Comparison of ENCODE assay signal across 20 cellular contexts in the genomic region with DNA sequence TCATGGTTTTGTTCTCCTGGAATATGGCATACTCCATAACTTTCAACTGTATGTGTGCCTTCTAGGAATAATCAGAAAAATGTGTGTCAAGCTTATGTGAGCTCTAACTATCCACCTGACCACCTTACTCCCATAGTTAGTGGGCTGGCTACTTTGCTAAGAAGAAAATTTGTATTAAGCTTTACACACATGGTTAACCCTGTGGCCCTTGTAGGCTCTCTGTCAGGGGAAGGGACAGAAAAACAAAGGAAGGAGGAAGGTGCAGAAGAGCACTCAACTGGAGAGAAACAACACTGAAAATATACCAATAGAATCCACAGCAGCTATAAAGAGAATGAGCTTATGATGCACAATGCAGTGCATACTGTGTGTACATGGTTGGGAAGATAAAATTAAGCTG.
DNase-seq lines count a peak whose midpoint lies in the region; ATAC-seq and TF ChIP-seq lines count a peak whose summit lies in the region.
"Had no signal": no experiment of that assay in that cellular context is flagged by ENCODE, and none has a peak within 500 bp of the region (broad histone marks: within the 10 kb centered on the region; RNA-seq: fewer than 3 reads in every experiment).

No MANE protein-coding gene starts in this region.

- no peaks in the 10 kb centered on the region for H3K9me3 ChIP-seq in sigmoid colon
- H3K9me3 ChIP-seq: body of pancreas, thyroid gland had no signal

- H3K36me3 ChIP-seq in GM23338 (ENCODE audit: insufficient read depth) (no peaks in the 10 kb centered on the region), sigmoid colon (no peaks in the 10 kb centered on the region)
- H3K36me3 ChIP-seq: thyroid gland had no signal

- H3K4me1 Mint-ChIP-seq in GM23338, result peaks cover 57% of the 10 kb centered on the region
- H3K4me1 Mint-ChIP-seq in memory B cell, result peaks cover 57% of the 10 kb centered on the region
- peaks cover 54% of the 10 kb centered on the region for H3K4me1 Mint-ChIP-seq in HFFc6 (ENCODE audit: low read depth)

- H3K4me1 ChIP-seq in GM23338 (ENCODE audit: insufficient read depth), result peaks cover 15% of the 10 kb centered on the region; the same call in 1 of the 2 replicates
- H3K4me1 ChIP-seq in sigmoid colon, result peaks cover 0 to 38% (median 15%) of the 10 kb centered on the region in 4 donors

- intact Hi-C loops in sigmoid colon (cut with DNase I), result no loop called here

- H3K27ac ChIP-seq in GM23338 (ENCODE audit: low read depth), result no peak overlapping the region
- H3K27ac ChIP-seq in sigmoid colon, result no peak overlapping the region
- H3K27ac ChIP-seq: body of pancreas, thyroid gland had no signal

- H3K9me3 Mint-ChIP-seq in GM23338 (no peaks in the 10 kb centered on the region), memory B cell (no peaks in the 10 kb centered on the region), HFFc6 (no peaks in the 10 kb centered on the region)
- H3K9me3 Mint-ChIP-seq: activated naive CD4-positive, alpha-beta T cell treated with anti-CD3 and anti-CD28 coated beads, Interleukin-2, amount 10 ng/mL, durations not matched to agents 7 days and 5 days; dendritic cell treated with granulocyte-macrophage colony-stimulating factor and Interleukin-4, amounts not matched to agents 40 ng/mL and 50 ng/mL, for 4 days; T-helper 2 cell treated with Interferon-gamma antibody and Interleukin-4, amounts not matched to agents 5 μg/mL and 100 μg/mL, for 36 hours had no signal

- no peak overlapping the region for H3K4me3 Mint-ChIP-seq in GM23338
- peak overlapping the region; percentile 9 for H3K4me3 Mint-ChIP-seq in memory B cell
- no peak overlapping the region for H3K4me3 Mint-ChIP-seq in HFFc6
- H3K4me3 Mint-ChIP-seq: activated naive CD4-positive, alpha-beta T cell treated with anti-CD3 and anti-CD28 coated beads, Interleukin-2, amount 10 ng/mL, durations not matched to agents 7 days and 5 days; dendritic cell treated with granulocyte-macrophage colony-stimulating factor and Interleukin-4, amounts not matched to agents 40 ng/mL and 50 ng/mL, for 4 days; T-helper 2 cell treated with Interferon-gamma antibody and Interleukin-4, amounts not matched to agents 5 μg/mL and 100 μg/mL, for 36 hours had no signal

- H3K36me3 Mint-ChIP-seq in GM23338 (ENCODE audit: low read depth) (no peaks in the 10 kb centered on the region), memory B cell (no peaks in the 10 kb centered on the region), HFFc6 (ENCODE audit: low read depth) (peaks cover 4% of the 10 kb centered on the region; the same call in 1 of the 2 replicates)
- H3K36me3 Mint-ChIP-seq: activated naive CD4-positive, alpha-beta T cell treated with anti-CD3 and anti-CD28 coated beads, Interleukin-2, amount 10 ng/mL, durations not matched to agents 7 days and 5 days had no signal

- H3K27me3 Mint-ChIP-seq in GM23338 (ENCODE audit: insufficient read depth, low read depth, poor library complexity) (no peaks in the 10 kb centered on the region), memory B cell (no peaks in the 10 kb centered on the region), HFFc6 (ENCODE audit: insufficient read depth) (no peaks in the 10 kb centered on the region)
- H3K27me3 Mint-ChIP-seq: activated naive CD4-positive, alpha-beta T cell treated with anti-CD3 and anti-CD28 coated beads, Interleukin-2, amount 10 ng/mL, durations not matched to agents 7 days and 5 days; dendritic cell treated with granulocyte-macrophage colony-stimulating factor and Interleukin-4, amounts not matched to agents 40 ng/mL and 50 ng/mL, for 4 days had no signal

- no peak for TF ChIP-seq POLR2A in sigmoid colon (IDR thresholded peaks at IDR 0.05)

- H3K27ac Mint-ChIP-seq in GM23338, result 0 out of 2 replicates have a peak overlapping the region, but pooled peaks have one; percentile 43
- peak overlapping the region; percentile 4 for H3K27ac Mint-ChIP-seq in memory B cell
- H3K27ac Mint-ChIP-seq in HFFc6, result no peak overlapping the region
- H3K27ac Mint-ChIP-seq: activated naive CD4-positive, alpha-beta T cell treated with anti-CD3 and anti-CD28 coated beads, Interleukin-2, amount 10 ng/mL, durations not matched to agents 7 days and 5 days; dendritic cell treated with granulocyte-macrophage colony-stimulating factor and Interleukin-4, amounts not matched to agents 40 ng/mL and 50 ng/mL, for 4 days; T-helper 2 cell treated with Interferon-gamma antibody and Interleukin-4, amounts not matched to agents 5 μg/mL and 100 μg/mL, for 36 hours had no signal

- H3K4me3 ChIP-seq in GM23338, result no peak overlapping the region
- H3K4me3 ChIP-seq in sigmoid colon, result no peak overlapping the region
- H3K4me3 ChIP-seq: body of pancreas, thyroid gland had no signal

- DNase-seq in GM23338 (ENCODE audit: low spot score) (no peak), memory B cell (ENCODE audit: low spot score in 2 of 2) (no peak), NCI-H1417 (lab: John Stamatoyannopoulos, UW) (no peak), HFFc6 (no peak), sigmoid colon (no peak), NCI-H2107 treated with DMSO at 0.1 percent for 48 hours (lab: John Stamatoyannopoulos, UW; ENCODE audit: unreplicated experiment) (no peak)
- DNase-seq: activated CD4-positive, alpha-beta T cell treated with anti-CD3 and anti-CD28 coated beads for 1 hour; activated naive CD4-positive, alpha-beta T cell treated with anti-CD3 and anti-CD28 coated beads, Interleukin-2, amount 10 ng/mL, durations not matched to agents 7 days and 5 days; body of pancreas; islet precursor cell; NCI-H1436 treated with DMSO at 0.1 percent for 48 hours; NCI-H226; occipital lobe; SHP77 treated with DMSO at 0.1 percent for 48 hours; stimulated activated CD4-positive, alpha-beta T cell treated with anti-CD3 and anti-CD28 coated beads, Interleukin-4, amount 100 ng/mL, for 4 hours; thyroid gland had no signal

- TF ChIP-seq CTCF in GM23338 (conservative IDR thresholded peaks at IDR 0.05; ENCODE audit: low read depth in 2 of 2) (no peak), HFFc6 (IDR thresholded peaks at IDR 0.05) (no peak), sigmoid colon (IDR thresholded peaks at IDR 0.05) (no peak)

- TF ChIP-seq EP300 in sigmoid colon (IDR thresholded peaks at IDR 0.05), result no peak

- no peaks in the 10 kb centered on the region; the same call in 1 of the 2 replicates for H3K9me2 ChIP-seq in GM23338 (ENCODE audit: insufficient read depth)

- peaks cover 72% of the 10 kb centered on the region for H3K79me2 ChIP-seq in GM23338 (replicated peaks; ENCODE audit: insufficient read depth)

- H3K4me2 ChIP-seq in GM23338, result no peak overlapping the region

- no peak overlapping the region for H2AFZ ChIP-seq in GM23338

- H3F3A ChIP-seq in GM23338 (replicated peaks; ENCODE audit: low read depth), result no peaks in the 10 kb centered on the region

- no peaks in the 10 kb centered on the region for H4K20me1 ChIP-seq in GM23338 (replicated peaks; ENCODE audit: insufficient read depth)

- ATAC-seq in GM18870 (IDR thresholded peaks at IDR 0.05; ENCODE audit: unreplicated experiment), result peak; percentile 29
- ATAC-seq in GM23338, result no peak; the same call in 2 of the 3 replicates
- peak; percentile 38 for ATAC-seq in HG03378 (IDR thresholded peaks at IDR 0.05; ENCODE audit: unreplicated experiment)
- no peak for ATAC-seq in memory B cell (ENCODE audit: low read depth)
- ATAC-seq: body of pancreas had no signal

- H3K27me3 ChIP-seq in GM23338 (ENCODE audit: insufficient read depth) (no peaks in the 10 kb centered on the region), sigmoid colon (no peaks in the 10 kb centered on the region)
- H3K27me3 ChIP-seq: body of pancreas, thyroid gland had no signal

TF ChIP-seq in GM23338, 12 proteins besides CTCF, POLR2A, EP300 and RAD21 (continues in another document):
- TF ChIP-seq EZH2phosphoT487 (IDR thresholded peaks at IDR 0.05; ENCODE audit: unreplicated experiment), result no peak

Comparison
In these comparisons a context has a peak if more than half of its experiments do, and no peak if none do; other contexts are left out.
1. ATAC-seq: peak in GM18870 (single experiment) and HG03378 (single experiment); none in GM23338 (single experiment) and memory B cell (single experiment).